Comparison of ENCODE assay signal across 13 cellular contexts in genomic region chr3:46878796-46879436, GRCh38. TPM values are rescaled to one million over a fixed set of nuclear protein-coding genes. Genes with fewer than 3 reads are reported as not detected.
DNase-seq lines count a peak whose midpoint lies in the region; ATAC-seq, FAIRE-seq and TF ChIP-seq lines count a peak whose summit lies in the region.
"Had no signal": no experiment of that assay in that cellular context is flagged by ENCODE, and none has a peak within 500 bp of the region (broad histone marks: within the 10 kb centered on the region; RNA-seq: fewer than 3 reads in every experiment).

No MANE protein-coding gene starts in this region.

- no peaks in the 10 kb centered on the region for H3K79me2 ChIP-seq in PC-3 (ENCODE audit: low read length)

- H2AFZ ChIP-seq in PC-3 (ENCODE audit: low read length) = no peak overlapping the region

- TF ChIP-seq CTCF in left ventricle myocardium inferior (IDR thresholded peaks at IDR 0.05; ENCODE audit: borderline replicate concordance) = no peak
- no peak for TF ChIP-seq CTCF in PC-3 (conservative IDR thresholded peaks at IDR 0.05; ENCODE audit: low read depth, low read length)
- no peak for TF ChIP-seq CTCF in kidney (IDR thresholded peaks at IDR 0.05; ENCODE audit: borderline replicate concordance, extremely low read depth, insufficient read depth)
- no peak for TF ChIP-seq CTCF in prostate gland (IDR thresholded peaks at IDR 0.05)

- H4K20me1 ChIP-seq in PC-3 (ENCODE audit: low read length) = no peaks in the 10 kb centered on the region

- POLR2A ChIA-PET in PC-3 (lab: Charles Lee; ENCODE audit: unreplicated experiment) = no interaction called here

- peak overlapping the region; percentile 30 for H3K27ac ChIP-seq in left ventricle myocardium inferior (replicated peaks)
- no peak overlapping the region for H3K27ac ChIP-seq in PC-3 (ENCODE audit: low read length)
- peak overlapping the region; percentile 93 to 100 for H3K27ac ChIP-seq in kidney (ENCODE audit: low read depth in 2 of 2, low read length in 2 of 2)
- no peak overlapping the region for H3K27ac ChIP-seq in prostate gland

- no peak for TF ChIP-seq POLR2A in prostate gland (IDR thresholded peaks at IDR 0.05)

- DNase-seq in left ventricle myocardium inferior = no peak
- no peak for DNase-seq in left ventricle myocardium superior
- peak; percentile 23 for DNase-seq in PC-3
- peak; percentile 92 for DNase-seq in kidney
- no peak for DNase-seq in HT-29 (ENCODE audit: low spot score)
- no peak for DNase-seq in prostate gland (ENCODE audit: low spot score)
- DNase-seq in GF-D8 (lab: John Stamatoyannopoulos, UW) = no peak
- DNase-seq: NCI-H1694; stimulated activated CD4-positive, alpha-beta T cell treated with anti-CD3 and anti-CD28 coated beads, Interleukin-4, amount 100 ng/mL, for 4 hours had no signal

- H3F3A ChIP-seq in PC-3 (ENCODE audit: low read length, unreplicated experiment) = no peaks in the 10 kb centered on the region

- WGBS in prostate gland = 69% methylated on average over 2 of the region's 2 CpGs

- H3K9ac ChIP-seq in PC-3 (ENCODE audit: low read length) = no peak overlapping the region
- H3K9ac ChIP-seq in kidney (ENCODE audit: low read length in 2 of 2) = peak overlapping the region in 1 of 2 donors; percentile 96

- no peaks in the 10 kb centered on the region for H3K9me2 ChIP-seq in PC-3 (replicated peaks; ENCODE audit: low read length)

- intact Hi-C loops in left ventricle myocardium inferior (cut with micrococcal nuclease) = no loop called here
- intact Hi-C loops in left ventricle myocardium superior (cut with micrococcal nuclease) = no loop called here
- intact Hi-C loops in PC-3 (cut with micrococcal nuclease) = no loop called here
- intact Hi-C loops in kidney (cut with DNase I) = no loop called here
- intact Hi-C loops in prostate gland (cut with DNase I) = no loop called here

- no peaks in the 10 kb centered on the region for H3K9me3 ChIP-seq in left ventricle myocardium inferior (replicated peaks)
- no peaks in the 10 kb centered on the region for H3K9me3 ChIP-seq in PC-3 (ENCODE audit: low read length)
- H3K9me3 ChIP-seq in kidney (ENCODE audit: control insufficient read depth in 1 of 2, low read length in 2 of 2) = no peaks in the 10 kb centered on the region
- H3K9me3 ChIP-seq in prostate gland = no peaks in the 10 kb centered on the region

- ATAC-seq in left ventricle myocardium superior (no peak), PC-3 (peak; percentile 39), HG02970 (IDR thresholded peaks at IDR 0.05; ENCODE audit: low FRiP score, unreplicated experiment) (no peak)
- ATAC-seq: activated naive CD4-positive, alpha-beta T cell treated with anti-CD3 and anti-CD28 coated beads, Interleukin-2, amount 50 U/mL, for 72 hours had no signal

- BruUV-seq in PC-3 (replicated peaks; lab: Mats Ljungman, UMichigan) = no TSS peak

- no peak for FAIRE-seq in kidney (lab: Jason Lieb, UNC)
- FAIRE-seq: A204.1, endometrium had no signal

- H3K4me3 ChIP-seq in left ventricle myocardium inferior = no peak overlapping the region
- no peak overlapping the region for H3K4me3 ChIP-seq in PC-3 (ENCODE audit: low read length)
- H3K4me3 ChIP-seq in kidney (ENCODE audit: low read length in 2 of 2) = peak overlapping the region in 1 of 2 donors; percentile 61
- H3K4me3 ChIP-seq in prostate gland = no peak overlapping the region

- H3K4me2 ChIP-seq in PC-3 (ENCODE audit: low read length) = no peak overlapping the region

- no peaks in the 10 kb centered on the region for H3K36me3 ChIP-seq in left ventricle myocardium inferior
- H3K36me3 ChIP-seq in PC-3 (ENCODE audit: low read depth, low read length) = no peaks in the 10 kb centered on the region
- H3K36me3 ChIP-seq in kidney (ENCODE audit: control insufficient read depth in 1 of 2, insufficient read depth in 2 of 2, low read length in 2 of 2) = no peaks in the 10 kb centered on the region
- H3K36me3 ChIP-seq in prostate gland = no peaks in the 10 kb centered on the region

- H3K4me1 ChIP-seq in left ventricle myocardium inferior (peaks cover 68% of the 10 kb centered on the region), PC-3 (ENCODE audit: insufficient read depth, low read length) (no peaks in the 10 kb centered on the region), kidney (ENCODE audit: control insufficient read depth in 1 of 2, insufficient read depth in 1 of 2, low read depth in 1 of 2, low read length in 2 of 2) (peaks cover 52 to 53% of the 10 kb centered on the region in 2 donors), prostate gland (replicated peaks) (no peaks in the 10 kb centered on the region)

- CTCF ChIA-PET in PC-3 (lab: Charles Lee) = no interaction called here

- H3K27me3 ChIP-seq in left ventricle myocardium inferior (ENCODE audit: low read depth) (peaks cover 35% of the 10 kb centered on the region), PC-3 (ENCODE audit: low read length) (peaks cover 24% of the 10 kb centered on the region), prostate gland (replicated peaks; ENCODE audit: insufficient read depth) (peaks cover 5% of the 10 kb centered on the region)

RNA-seq across cellular contexts. Expression of gene PTH1R, which starts 1.4 kb away (rescaled TPM):
- total RNA-seq in left ventricle myocardium inferior (6.4 TPM), left ventricle myocardium superior (13.0 TPM), PC-3 (2014; rRNA removed) (not detected in 2 replicates), kidney (286 TPM), prostate gland (10 to 100 TPM in 1 of 2 donors, 1 to 10 TPM in 1; 1.3 to 10.8 TPM)
- polyA plus RNA-seq in kidney (ENCODE audit: insufficient read depth, low read depth, low replicate concordance) = 1,885 TPM
- not detected in 2 replicates for total RNA-seq in HT-29 (2014; rRNA removed; shearing (Covaris generic))
- total RNA-seq: activated naive CD4-positive, alpha-beta T cell treated with anti-CD3 and anti-CD28 coated beads, Interleukin-2, amount 50 U/mL, for 72 hours had no signal

RNA-seq across cellular contexts. Expression of gene MYL3, which starts 15.7 kb away (rescaled TPM):
- 7,440 TPM for total RNA-seq in left ventricle myocardium inferior
- 9,164 TPM for total RNA-seq in left ventricle myocardium superior
- total RNA-seq in PC-3 (2014; rRNA removed) = not detected in 2 replicates
- total RNA-seq in kidney = 41.3 TPM
- 81.9 TPM for polyA plus RNA-seq in kidney (ENCODE audit: insufficient read depth, low read depth, low replicate concordance)
- total RNA-seq in HT-29 (2014; rRNA removed; shearing (Covaris generic)) = not detected in 2 replicates
- total RNA-seq in prostate gland = 1 to 10 TPM in 1 of 2 donors, not detected in 1; 1.9 TPM
- total RNA-seq: activated naive CD4-positive, alpha-beta T cell treated with anti-CD3 and anti-CD28 coated beads, Interleukin-2, amount 50 U/mL, for 72 hours had no signal

Comparison
In these comparisons a context has a peak if more than half of its experiments do, and no peak if none do; other contexts are left out.
1. DNase-seq: peak in PC-3 (single experiment) and kidney (single experiment); none in left ventricle myocardium inferior (single experiment), left ventricle myocardium superior (single experiment), HT-29 (single experiment), prostate gland (single experiment) and GF-D8 (single experiment).
2. H3K27ac ChIP-seq: peak in left ventricle myocardium inferior (single experiment) and kidney (2 of 2); none in PC-3 (single experiment) and prostate gland (0 of 2).
3. RNA of gene PTH1R, which starts 1.4 kb away (total RNA-seq): 286 TPM in kidney (single experiment); 13.0 TPM in left ventricle myocardium superior (single experiment), 1.3 to 10.8 TPM in prostate gland, 6.4 TPM in left ventricle myocardium inferior (single experiment), not detected in PC-3 and not detected in HT-29; every median in the first group is over 10 times any median in the second.
4. RNA of gene MYL3, which starts 15.7 kb away (total RNA-seq): 9,164 TPM in left ventricle myocardium superior (single experiment) and 7,440 TPM in left ventricle myocardium inferior (single experiment); 41.3 TPM in kidney (single experiment), 1.9 TPM in prostate gland, not detected in PC-3 and not detected in HT-29; every median in the first group is over 100 times any median in the second.